In the genomic region with DNA sequence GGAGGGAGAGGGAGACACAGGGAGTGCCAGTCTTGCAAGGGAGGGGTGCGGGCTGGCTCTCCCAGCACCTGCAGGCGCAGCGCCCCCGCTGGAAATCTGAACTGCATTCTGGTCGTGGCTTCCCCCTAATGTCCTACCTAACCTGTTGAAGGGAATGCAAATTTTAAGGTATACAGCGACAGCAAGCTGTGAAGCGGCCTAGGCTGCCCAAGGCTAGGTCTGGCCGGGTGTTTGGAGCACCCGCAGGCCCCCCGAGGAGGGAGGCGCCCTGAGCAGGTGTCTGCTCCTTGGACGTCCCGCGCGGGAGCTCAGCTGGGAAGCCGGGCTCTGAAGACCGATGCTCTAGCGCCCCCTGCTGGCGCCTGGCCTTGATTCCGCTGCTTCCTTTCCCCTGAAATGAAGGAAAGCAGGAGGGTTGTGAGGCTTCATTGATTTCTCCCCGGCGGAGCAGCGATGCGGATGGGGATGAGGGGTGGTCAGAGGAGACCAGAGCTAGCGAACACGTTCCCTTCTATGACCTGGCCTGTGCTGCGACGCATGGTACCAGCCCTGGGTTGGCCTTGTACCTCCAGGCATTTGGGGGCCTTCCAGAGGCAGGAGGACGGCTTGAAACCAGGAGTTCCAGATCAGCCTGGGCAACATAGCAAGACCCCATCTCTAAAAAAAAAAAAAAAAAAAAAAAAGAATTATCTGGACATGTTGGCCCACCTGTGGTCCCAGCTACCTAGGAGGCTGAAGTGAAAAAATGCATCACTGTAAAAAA, we compare ENCODE assay signal across 8 cellular contexts.
DNase-seq lines count a peak whose midpoint lies in the region; ATAC-seq and TF ChIP-seq lines count a peak whose summit lies in the region.

No MANE protein-coding gene starts in this region.

- H3F3A ChIP-seq in neural cell (ENCODE audit: insufficient read depth, low read length, poor library complexity, severe bottlenecking) = no peaks in the 10 kb centered on the region

- H4K20me1 ChIP-seq in OCI-LY7 (ENCODE audit: insufficient read depth, low read length) (no peaks in the 10 kb centered on the region), neural cell (ENCODE audit: insufficient read depth) (no peaks in the 10 kb centered on the region)

- H3K4me3 ChIP-seq in HL-60 (replicated peaks; ENCODE audit: insufficient read depth, low read length) (no peak overlapping the region), OCI-LY7 (ENCODE audit: low read depth, low read length, poor library complexity, severe bottlenecking) (no peak overlapping the region), fibroblast of the aortic adventitia (ENCODE audit: low read depth, low read length) (no peak overlapping the region), neural cell (ENCODE audit: low read length) (peak overlapping the region; percentile 59)

- peak; percentile 23 for DNase-seq in DMS53 treated with DMSO at 0.1 percent for 48 hours (lab: John Stamatoyannopoulos, UW; ENCODE audit: unreplicated experiment)
- peak; percentile 27 to 58 for DNase-seq in HL-60 (ENCODE audit: low read depth in 1 of 2, low spot score in 1 of 2)
- peak; percentile 65 for DNase-seq in OCI-LY7 (ENCODE audit: low spot score)
- DNase-seq in activated T-cell treated with anti-CD3 and anti-CD28 coated beads, Interleukin-2, amount 50 U/mL, for 72 hours = peak; percentile 65 to 73
- DNase-seq in fibroblast of the aortic adventitia (ENCODE audit: low read depth) = peak; percentile 48
- DNase-seq in stimulated activated naive CD8-positive, alpha-beta T cell treated with anti-CD3 and anti-CD28 coated beads, Interleukin-15, amount 100 ng/mL, for 72 hours = peak; percentile 54 to 58
- no peak for DNase-seq in HCEC 1CT

- H3K9ac ChIP-seq in neural cell (ENCODE audit: low read length) = no peak overlapping the region

- H3K9me2 ChIP-seq in OCI-LY7 (ENCODE audit: insufficient read depth, low read length) (no peaks in the 10 kb centered on the region), neural cell (ENCODE audit: insufficient read depth, low read length) (no peaks in the 10 kb centered on the region)

- H3K79me2 ChIP-seq in OCI-LY7 (ENCODE audit: insufficient read depth, low read depth, low read length) = no peaks in the 10 kb centered on the region
- H3K79me2 ChIP-seq in neural cell (replicated peaks; ENCODE audit: insufficient read depth, low read length) = no peaks in the 10 kb centered on the region

- H3K9me3 ChIP-seq in OCI-LY7 (ENCODE audit: low read length) = no peaks in the 10 kb centered on the region
- H3K9me3 ChIP-seq in neural cell (ENCODE audit: low read length) = no peaks in the 10 kb centered on the region

- intact Hi-C loops in OCI-LY7 (cut with micrococcal nuclease; ENCODE audit: unreplicated experiment) = no loop called here

- TF ChIP-seq CTCF in HL-60 (IDR thresholded peaks at IDR 0.05; ENCODE audit: insufficient read depth, low read length) (peak; percentile 38), OCI-LY7 (conservative IDR thresholded peaks at IDR 0.05; ENCODE audit: low read length) (peak; percentile 90), fibroblast of the aortic adventitia (IDR thresholded peaks at IDR 0.05; ENCODE audit: insufficient read depth, low read length) (peak; percentile 76), neural cell (IDR thresholded peaks at IDR 0.05; ENCODE audit: poor library complexity, severe bottlenecking) (peak; percentile 99)

- no peak overlapping the region for H3K27ac Mint-ChIP-seq in activated T-cell treated with anti-CD3 and anti-CD28 coated beads, Interleukin-2, amount 50 U/mL, for 72 hours
- H3K27ac Mint-ChIP-seq in stimulated activated naive CD8-positive, alpha-beta T cell treated with anti-CD3 and anti-CD28 coated beads, Interleukin-15, amount 100 ng/mL, for 72 hours = no peak overlapping the region

- H3K36me3 ChIP-seq in OCI-LY7 (ENCODE audit: insufficient read depth, low read length) (no peaks in the 10 kb centered on the region), neural cell (ENCODE audit: insufficient read depth, low read length) (no peaks in the 10 kb centered on the region)

- H3K4me1 Mint-ChIP-seq in activated T-cell treated with anti-CD3 and anti-CD28 coated beads, Interleukin-2, amount 50 U/mL, for 72 hours (ENCODE audit: low read depth) = no peaks in the 10 kb centered on the region
- H3K4me1 Mint-ChIP-seq in stimulated activated naive CD8-positive, alpha-beta T cell treated with anti-CD3 and anti-CD28 coated beads, Interleukin-15, amount 100 ng/mL, for 72 hours = no peaks in the 10 kb centered on the region

- H2AFZ ChIP-seq in OCI-LY7 (ENCODE audit: low read length) (no peak overlapping the region), neural cell (ENCODE audit: low read depth, low read length) (no peak overlapping the region)

- TF ChIP-seq EP300 in neural cell (conservative IDR thresholded peaks at IDR 0.05; ENCODE audit: poor library complexity, severe bottlenecking) = no peak

- H3K4me3 Mint-ChIP-seq in activated T-cell treated with anti-CD3 and anti-CD28 coated beads, Interleukin-2, amount 50 U/mL, for 72 hours = no peak overlapping the region
- no peak overlapping the region for H3K4me3 Mint-ChIP-seq in stimulated activated naive CD8-positive, alpha-beta T cell treated with anti-CD3 and anti-CD28 coated beads, Interleukin-15, amount 100 ng/mL, for 72 hours

- no TSS peak for BruUV-seq in OCI-LY7 (replicated peaks; lab: Mats Ljungman, UMichigan)

- no peaks in the 10 kb centered on the region for H3K36me3 Mint-ChIP-seq in activated T-cell treated with anti-CD3 and anti-CD28 coated beads, Interleukin-2, amount 50 U/mL, for 72 hours (ENCODE audit: insufficient read depth in 2 of 2)

- POLR2A ChIA-PET in OCI-LY7 (lab: Charles Lee) = interaction anchor here (0.7 kb wide), 1 partner anchor 1018 kb away, joined by 5 read pairs; no protein-coding TSS in a partner anchor

- peaks cover 0 to 3% of the 10 kb centered on the region in 2 donors for H3K9me3 Mint-ChIP-seq in activated T-cell treated with anti-CD3 and anti-CD28 coated beads, Interleukin-2, amount 50 U/mL, for 72 hours
- peaks cover 0 to 7% of the 10 kb centered on the region in 2 donors for H3K9me3 Mint-ChIP-seq in stimulated activated naive CD8-positive, alpha-beta T cell treated with anti-CD3 and anti-CD28 coated beads, Interleukin-15, amount 100 ng/mL, for 72 hours

- peaks cover 7% of the 10 kb centered on the region for H3K27me3 Mint-ChIP-seq in activated T-cell treated with anti-CD3 and anti-CD28 coated beads, Interleukin-2, amount 50 U/mL, for 72 hours (ENCODE audit: low read depth)
- H3K27me3 Mint-ChIP-seq in stimulated activated naive CD8-positive, alpha-beta T cell treated with anti-CD3 and anti-CD28 coated beads, Interleukin-15, amount 100 ng/mL, for 72 hours = peaks cover 19% of the 10 kb centered on the region

- peak; percentile 99 for TF ChIP-seq RAD21 in neural cell (conservative IDR thresholded peaks at IDR 0.05)

- H3K27me3 ChIP-seq in HL-60 (ENCODE audit: insufficient read depth, poor library complexity, severe bottlenecking) = no peaks in the 10 kb centered on the region
- no peaks in the 10 kb centered on the region for H3K27me3 ChIP-seq in neural cell (ENCODE audit: insufficient read depth, low read depth, low read length)

- H3K4me2 ChIP-seq in OCI-LY7 (ENCODE audit: low read length) = no peak overlapping the region
- H3K4me2 ChIP-seq in neural cell (ENCODE audit: low read length) = peak overlapping the region; percentile 25

- H3K4me1 ChIP-seq in OCI-LY7 (ENCODE audit: insufficient read depth, low read length, poor library complexity, severe bottlenecking) = no peaks in the 10 kb centered on the region

- H3K27ac ChIP-seq in HL-60 (replicated peaks) = no peak overlapping the region
- H3K27ac ChIP-seq in OCI-LY7 (ENCODE audit: low read depth, low read length, poor library complexity, severe bottlenecking) = no peak overlapping the region
- no peak overlapping the region for H3K27ac ChIP-seq in neural cell (ENCODE audit: low read length)

- CTCF ChIA-PET in OCI-LY7 (lab: Charles Lee; ENCODE audit: unreplicated experiment) = interaction anchor here (1.0 kb wide), 2 partner anchors 10 to 904 kb away, joined by 3 to 4 read pairs; no protein-coding TSS in a partner anchor

- peak in 1 of 2 donors; percentile 31 for ATAC-seq in activated T-cell treated with anti-CD3 and anti-CD28 coated beads, Interleukin-2, amount 50 U/mL, for 72 hours (replicated peaks in 1 of 2)
- peak; percentile 7 for ATAC-seq in stimulated activated naive CD8-positive, alpha-beta T cell treated with anti-CD3 and anti-CD28 coated beads, Interleukin-15, amount 100 ng/mL, for 72 hours

TF ChIP-seq in neural cell, 6 proteins besides CTCF, POLR2A, EP300 and RAD21:
- TF ChIP-seq MXI1 (conservative IDR thresholded peaks at IDR 0.05; ENCODE audit: poor library complexity, severe bottlenecking) (no peak), SMC3 (conservative IDR thresholded peaks at IDR 0.05; ENCODE audit: poor library complexity) (peak; percentile 100)

Comparison
In these comparisons a context has a peak if more than half of its experiments do, and no peak if none do; other contexts are left out.
1. CTCF ChIP-seq: peak in every context shown above with its lines; median percentile 99 in neural cell; 90 in OCI-LY7; 76 in fibroblast of the aortic adventitia; 38 in HL-60.